Comparison of ENCODE assay signal across 20 cellular contexts in the genomic region with DNA sequence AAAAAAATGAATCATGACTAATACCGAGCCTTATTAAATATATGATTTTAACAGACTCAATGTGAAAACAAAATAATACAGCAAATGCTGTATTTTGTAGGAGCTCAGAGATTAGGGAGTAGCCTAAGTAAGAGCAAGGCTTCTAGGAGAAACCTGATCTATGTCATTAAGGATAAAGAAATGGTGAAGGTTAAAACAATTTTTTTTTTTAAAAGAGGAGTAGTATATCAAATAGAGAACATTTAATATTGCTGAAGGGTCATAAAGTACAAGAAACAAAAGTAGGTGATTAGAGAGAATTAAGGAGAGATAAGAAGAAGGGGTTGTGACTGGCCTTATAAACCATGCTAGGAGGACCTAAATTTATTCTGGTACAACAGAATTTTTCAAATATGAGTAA. TPM values are rescaled to one million over a fixed set of nuclear protein-coding genes. Genes with fewer than 3 reads are reported as not detected.
DNase-seq lines count a peak whose midpoint lies in the region; ATAC-seq and TF ChIP-seq lines count a peak whose summit lies in the region.
"Had no signal": no experiment of that assay in that cellular context is flagged by ENCODE, and none has a peak within 500 bp of the region (broad histone marks: within the 10 kb centered on the region; RNA-seq: fewer than 3 reads in every experiment).

No MANE protein-coding gene starts in this region.

- no peaks in the 10 kb centered on the region for H3K36me3 ChIP-seq in neutrophil
- H3K36me3 ChIP-seq: BE2C had no signal

- no peaks in the 10 kb centered on the region for H3K27me3 ChIP-seq in neutrophil
- H3K27me3 ChIP-seq: BE2C had no signal

- DNase-seq in activated naive CD4-positive, alpha-beta T cell (lab: John Stamatoyannopoulos, UW), result no peak
- DNase-seq in HFFc6 (no peak), activated gamma-delta T cell (lab: John Stamatoyannopoulos, UW) (no peak)
- no peak for DNase-seq in central memory CD8-positive, alpha-beta T cell (ENCODE audit: low spot score in 2 of 2)
- no peak for DNase-seq in activated CD4-positive, CD25-positive, alpha-beta regulatory T cell (lab: John Stamatoyannopoulos, UW)
- DNase-seq: BE2C; Caco-2; CD4-positive, CD25-positive, alpha-beta regulatory T cell; GDM1; HCEC 1CT; MM.1S; NCI-H1092; NCI-H1436 treated with DMSO at 0.1 percent for 48 hours; NCI-H2029 treated with DMSO at 0.1 percent for 48 hours; NCI-H510A; RPMI8226; SHP77 treated with DMSO at 0.1 percent for 48 hours had no signal

- H3K4me1 ChIP-seq in neutrophil (ENCODE audit: control insufficient read depth in 1 of 2, insufficient read depth in 1 of 2, low read depth in 1 of 2, low read length in 1 of 2), result peaks cover 53 to 90% of the 10 kb centered on the region in 2 experiments
- H3K4me1 ChIP-seq: BE2C, Caco-2 had no signal

- H3K9me3 Mint-ChIP-seq in activated naive CD4-positive, alpha-beta T cell treated with anti-CD3 and anti-CD28 coated beads, Interleukin-2, amount 50 U/mL, for 24 hours, result no peaks in the 10 kb centered on the region
- H3K9me3 Mint-ChIP-seq in HFFc6, result no peaks in the 10 kb centered on the region
- H3K9me3 Mint-ChIP-seq in central memory CD8-positive, alpha-beta T cell, result no peaks in the 10 kb centered on the region
- H3K9me3 Mint-ChIP-seq: CD4-positive, CD25-positive, alpha-beta regulatory T cell had no signal

- TF ChIP-seq CTCF in HFFc6 (IDR thresholded peaks at IDR 0.05) (no peak), neutrophil (IDR thresholded peaks at IDR 0.05) (no peak)

- ATAC-seq in central memory CD8-positive, alpha-beta T cell (replicated peaks; ENCODE audit: extremely low read depth, poor library complexity, severe bottlenecking), result no peak
- ATAC-seq in HG02981 (IDR thresholded peaks at IDR 0.05; ENCODE audit: unreplicated experiment), result no peak

- peak overlapping the region; percentile 32 for H3K27ac ChIP-seq in neutrophil

- no peak overlapping the region for H3K4me3 ChIP-seq in neutrophil (ENCODE audit: low read depth in 1 of 2, low read length in 1 of 2)

- H3K9me3 ChIP-seq in neutrophil, result no peaks in the 10 kb centered on the region
- H3K9me3 ChIP-seq: BE2C, Caco-2 had no signal

- no peak overlapping the region for H3K4me3 Mint-ChIP-seq in activated naive CD4-positive, alpha-beta T cell treated with anti-CD3 and anti-CD28 coated beads, Interleukin-2, amount 50 U/mL, for 24 hours
- H3K4me3 Mint-ChIP-seq in HFFc6, result no peak overlapping the region
- no peak overlapping the region for H3K4me3 Mint-ChIP-seq in central memory CD8-positive, alpha-beta T cell

- H3K36me3 Mint-ChIP-seq in activated naive CD4-positive, alpha-beta T cell treated with anti-CD3 and anti-CD28 coated beads, Interleukin-2, amount 50 U/mL, for 24 hours, result peaks cover 10% of the 10 kb centered on the region
- H3K36me3 Mint-ChIP-seq in HFFc6 (ENCODE audit: low read depth), result peaks cover 20% of the 10 kb centered on the region; the same call in 1 of the 2 replicates
- H3K36me3 Mint-ChIP-seq in central memory CD8-positive, alpha-beta T cell (ENCODE audit: insufficient read depth), result peaks cover 3% of the 10 kb centered on the region

- no peaks in the 10 kb centered on the region for H3K27me3 Mint-ChIP-seq in activated naive CD4-positive, alpha-beta T cell treated with anti-CD3 and anti-CD28 coated beads, Interleukin-2, amount 50 U/mL, for 24 hours
- no peaks in the 10 kb centered on the region for H3K27me3 Mint-ChIP-seq in HFFc6 (ENCODE audit: insufficient read depth)
- H3K27me3 Mint-ChIP-seq in central memory CD8-positive, alpha-beta T cell, result no peaks in the 10 kb centered on the region
- H3K27me3 Mint-ChIP-seq: CD4-positive, CD25-positive, alpha-beta regulatory T cell had no signal

- H3K4me1 Mint-ChIP-seq in activated naive CD4-positive, alpha-beta T cell treated with anti-CD3 and anti-CD28 coated beads, Interleukin-2, amount 50 U/mL, for 24 hours, result peaks cover 85% of the 10 kb centered on the region
- peaks cover 92% of the 10 kb centered on the region for H3K4me1 Mint-ChIP-seq in HFFc6 (ENCODE audit: low read depth)
- H3K4me1 Mint-ChIP-seq in central memory CD8-positive, alpha-beta T cell, result peaks cover 75% of the 10 kb centered on the region

- H3K27ac Mint-ChIP-seq in activated naive CD4-positive, alpha-beta T cell treated with anti-CD3 and anti-CD28 coated beads, Interleukin-2, amount 50 U/mL, for 24 hours, result peak overlapping the region; percentile 42
- peak overlapping the region; percentile 15 for H3K27ac Mint-ChIP-seq in HFFc6
- peak overlapping the region; percentile 42 for H3K27ac Mint-ChIP-seq in central memory CD8-positive, alpha-beta T cell (ENCODE audit: low read depth)
- H3K27ac Mint-ChIP-seq: CD4-positive, CD25-positive, alpha-beta regulatory T cell had no signal

RNA-seq across cellular contexts. Expression of a gene that starts 39.1 kb away (rescaled TPM):
- 100 to 1,000 TPM; 104 to 122 (median 113) TPM for total RNA-seq in HFFc6 (2021; fragmentation: NEBNext Ultra II Directional; extraction: Animal tissue kit (Norgen Biotek cat#: 25700))
